19 cellular contexts compared by ENCODE assay signal in the genomic region with DNA sequence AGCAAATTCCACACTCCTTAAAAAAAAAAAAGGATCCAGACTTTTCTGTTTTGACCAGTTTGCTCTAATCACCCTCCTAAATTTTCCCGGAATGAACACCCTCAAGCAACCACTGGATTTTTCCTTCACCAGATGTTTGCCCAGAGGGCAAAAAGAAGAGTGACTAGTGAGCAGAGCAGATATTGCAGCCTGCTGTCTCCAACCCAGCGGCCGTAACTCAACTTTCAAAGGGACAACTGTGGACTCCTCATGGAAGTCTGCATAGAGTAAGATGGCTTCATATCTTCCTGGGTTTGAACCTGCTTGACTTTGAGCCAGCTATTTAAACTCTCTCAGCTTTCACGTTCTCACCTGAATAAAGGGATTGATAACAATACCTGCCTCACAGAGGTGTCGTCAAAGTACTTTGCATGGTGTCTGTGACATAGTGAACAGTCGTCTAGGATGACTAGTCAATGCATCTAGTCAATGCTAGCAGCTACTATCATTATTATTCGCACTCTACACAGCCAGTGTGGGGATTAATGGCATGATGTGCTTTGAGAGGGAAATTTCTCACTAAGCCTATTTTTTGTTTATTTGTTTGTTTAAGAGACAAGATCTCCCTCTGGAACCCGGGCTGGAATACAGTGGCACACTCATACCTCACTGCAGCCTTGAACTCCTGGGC.
DNase-seq lines count a peak whose midpoint lies in the region; ATAC-seq, FAIRE-seq and TF ChIP-seq lines count a peak whose summit lies in the region.
"Had no signal": no experiment of that assay in that cellular context is flagged by ENCODE, and none has a peak within 500 bp of the region (broad histone marks: within the 10 kb centered on the region; RNA-seq: fewer than 3 reads in every experiment).

No MANE protein-coding gene starts in this region.

- H3K4me3 Mint-ChIP-seq in mesothelial cell of epicardium = no peak overlapping the region
- no peak overlapping the region for H3K4me3 Mint-ChIP-seq in glutamatergic neuron (ENCODE audit: unreplicated experiment)
- H3K4me3 Mint-ChIP-seq: CD4-positive, CD25-positive, alpha-beta regulatory T cell had no signal

- DNase-seq in HepG2 (ENCODE audit: low spot score) = no peak
- no peak for DNase-seq in right lobe of liver
- no peak for DNase-seq in SK-N-MC (ENCODE audit: low read depth, low spot score)
- no peak for DNase-seq in mesothelial cell of epicardium (ENCODE audit: low spot score in 2 of 2, unreplicated experiment in 2 of 2)
- DNase-seq in glutamatergic neuron = no peak
- no peak for DNase-seq in upper lobe of right lung
- DNase-seq in adrenal gland = no peak
- DNase-seq: CD4-positive, CD25-positive, alpha-beta regulatory T cell; GF-D8; NCI-H1105 treated with DMSO at 0.1 percent for 48 hours; NCI-H187 treated with DMSO at 0.1 percent for 48 hours; NCI-H2171; NCI-H446 treated with DMSO at 0.1 percent for 48 hours; Peyer's patch; SHP77 had no signal

- no peak overlapping the region for H2AFZ ChIP-seq in HepG2 (ENCODE audit: low read length)

- no peaks in the 10 kb centered on the region for H3K79me2 ChIP-seq in HepG2 (ENCODE audit: insufficient read depth, low read length)

- H3K9me3 Mint-ChIP-seq in mesothelial cell of epicardium (no peaks in the 10 kb centered on the region), glutamatergic neuron (ENCODE audit: unreplicated experiment) (no peaks in the 10 kb centered on the region)
- H3K9me3 Mint-ChIP-seq: CD4-positive, CD25-positive, alpha-beta regulatory T cell had no signal

- POLR2A ChIA-PET in HepG2 (lab: Yijun Ruan, JAX) = no interaction called here

- no peak for TF ChIP-seq RAD21 in HepG2 (CRISPR knock-in tag; IDR thresholded peaks at IDR 0.05)

- H4K20me1 ChIP-seq in HepG2 (ENCODE audit: insufficient read depth, low read length) = no peaks in the 10 kb centered on the region

- peak overlapping the region; percentile 93 for H3K27ac Mint-ChIP-seq in mesothelial cell of epicardium
- H3K27ac Mint-ChIP-seq in glutamatergic neuron (ENCODE audit: unreplicated experiment) = no peak overlapping the region

- FAIRE-seq in HepG2 (lab: Jason Lieb, UNC) = no peak
- FAIRE-seq: GM19239 had no signal

- ATAC-seq in HepG2 (peak; percentile 37; the same call in 1 of the 3 replicates), right lobe of liver (no peak), HG03039 (IDR thresholded peaks at IDR 0.05; ENCODE audit: unreplicated experiment) (no peak), upper lobe of right lung (no peak)
- ATAC-seq: HCT116 had no signal

- in situ Hi-C loops in HepG2 (cut with HindIII; ENCODE audit: extremely low pct_ligation_motif_present, low pct_unique_long_range_greater_than_20kb) = no loop called here

- H3K36me3 ChIP-seq in HepG2 (replicated peaks in 1 of 2; ENCODE audit: control insufficient read depth in 1 of 2, insufficient read depth in 2 of 2, low read length in 2 of 2) (no peaks in the 10 kb centered on the region), right lobe of liver (no peaks in the 10 kb centered on the region), SK-N-MC (ENCODE audit: insufficient read depth, low read length) (no peaks in the 10 kb centered on the region), upper lobe of right lung (no peaks in the 10 kb centered on the region), adrenal gland (replicated peaks in 1 of 2) (no peaks in the 10 kb centered on the region)
- H3K36me3 ChIP-seq: Peyer's patch had no signal

- TF ChIP-seq EP300 in HepG2 (IDR thresholded peaks at IDR 0.05; ENCODE audit: low read depth in 2 of 2, low read length in 2 of 2) (no peak), HepG2 (CRISPR knock-in tag; IDR thresholded peaks at IDR 0.05; ENCODE audit: borderline replicate concordance) (no peak)

- H3K36me3 Mint-ChIP-seq in mesothelial cell of epicardium (no peaks in the 10 kb centered on the region), glutamatergic neuron (ENCODE audit: unreplicated experiment) (no peaks in the 10 kb centered on the region)
- H3K36me3 Mint-ChIP-seq: CD4-positive, CD25-positive, alpha-beta regulatory T cell had no signal

- TF ChIP-seq CTCF in HepG2 (CRISPR knock-in tag; IDR thresholded peaks at IDR 0.05) = no peak
- no peak for TF ChIP-seq CTCF in right lobe of liver (IDR thresholded peaks at IDR 0.05)
- TF ChIP-seq CTCF in mesothelial cell of epicardium (IDR thresholded peaks at IDR 0.05; ENCODE audit: unreplicated experiment) = no peak
- no peak for TF ChIP-seq CTCF in glutamatergic neuron (IDR thresholded peaks at IDR 0.05; ENCODE audit: partially characterized antibody, unreplicated experiment)
- TF ChIP-seq CTCF in upper lobe of right lung (IDR thresholded peaks at IDR 0.05) = no peak
- no peak for TF ChIP-seq CTCF in adrenal gland (IDR thresholded peaks at IDR 0.05)

- H3K4me2 ChIP-seq in HepG2 (ENCODE audit: low read depth, low read length) = no peak overlapping the region
- H3K4me2 ChIP-seq: KMS-11 had no signal

- H3K4me1 Mint-ChIP-seq in mesothelial cell of epicardium (peaks cover 56% of the 10 kb centered on the region), glutamatergic neuron (ENCODE audit: low read depth, unreplicated experiment) (peaks cover 5% of the 10 kb centered on the region)
- H3K4me1 Mint-ChIP-seq: CD4-positive, CD25-positive, alpha-beta regulatory T cell had no signal

- H3K27ac ChIP-seq in HepG2 (ENCODE audit: extremely low read length, insufficient read depth, low read length) (no peak overlapping the region), right lobe of liver (no peak overlapping the region), SK-N-MC (0 out of 2 replicates have a peak overlapping the region, but pooled peaks have one; percentile 21), upper lobe of right lung (no peak overlapping the region), adrenal gland (no peak overlapping the region)
- H3K27ac ChIP-seq: KMS-11 had no signal

- H3K9me3 ChIP-seq in HepG2 (ENCODE audit: low read length) = no peaks in the 10 kb centered on the region
- H3K9me3 ChIP-seq in right lobe of liver = no peaks in the 10 kb centered on the region
- no peaks in the 10 kb centered on the region for H3K9me3 ChIP-seq in SK-N-MC (ENCODE audit: low read depth, low read length)
- H3K9me3 ChIP-seq in upper lobe of right lung = no peaks in the 10 kb centered on the region
- H3K9me3 ChIP-seq in adrenal gland (replicated peaks in 1 of 3) = no peaks in the 10 kb centered on the region
- H3K9me3 ChIP-seq: Peyer's patch had no signal

- H3K27me3 Mint-ChIP-seq in mesothelial cell of epicardium (ENCODE audit: low read depth) = no peaks in the 10 kb centered on the region
- peaks cover 2% of the 10 kb centered on the region for H3K27me3 Mint-ChIP-seq in glutamatergic neuron (ENCODE audit: unreplicated experiment)

- CTCF ChIA-PET in HepG2 (lab: Yijun Ruan, JAX; ENCODE audit: low intra/inter-chr PET ratio, low total read pairs) = no interaction called here

- H3K4me3 ChIP-seq in HepG2 (replicated peaks in 1 of 3; ENCODE audit: insufficient read depth in 1 of 3, low read depth in 2 of 3, low read length in 3 of 3) (no peak overlapping the region), right lobe of liver (no peak overlapping the region), SK-N-MC (no peak overlapping the region), upper lobe of right lung (no peak overlapping the region), adrenal gland (no peak overlapping the region)
- H3K4me3 ChIP-seq: Peyer's patch had no signal

- H3K27me3 ChIP-seq in HepG2 (ENCODE audit: control insufficient read depth in 1 of 2, insufficient read depth in 2 of 2, low read length in 2 of 2) = no peaks in the 10 kb centered on the region; a peak in 1 of 5 replicates
- H3K27me3 ChIP-seq in right lobe of liver = no peaks in the 10 kb centered on the region
- H3K27me3 ChIP-seq in upper lobe of right lung = no peaks in the 10 kb centered on the region
- H3K27me3 ChIP-seq in adrenal gland = no peaks in the 10 kb centered on the region
- H3K27me3 ChIP-seq: Peyer's patch had no signal

- no peaks in the 10 kb centered on the region for H3K4me1 ChIP-seq in HepG2 (ENCODE audit: insufficient read depth, low read length)
- no peaks in the 10 kb centered on the region for H3K4me1 ChIP-seq in right lobe of liver
- no peaks in the 10 kb centered on the region for H3K4me1 ChIP-seq in upper lobe of right lung
- peaks cover 0 to 8% of the 10 kb centered on the region in 2 donors for H3K4me1 ChIP-seq in adrenal gland (replicated peaks in 1 of 2)

- no TSS peak for BruUV-seq in HepG2 (replicated peaks; lab: Mats Ljungman, UMichigan)

- H3K9ac ChIP-seq in HepG2 (ENCODE audit: insufficient read depth, low read depth, low read length) (no peak overlapping the region), SK-N-MC (ENCODE audit: insufficient read length) (no peak overlapping the region)
- H3K9ac ChIP-seq: KMS-11 had no signal

- WGBS in HepG2 (ENCODE audit: low lambda C conversion rate) = 43% methylated on average over 8 of the region's 8 CpGs
- WGBS in right lobe of liver (ENCODE audit: insufficient coverage, low coverage, low lambda C conversion rate, missing lambda C conversion rate) = 90% methylated on average over 8 of the region's 8 CpGs
- 85 to 91% (median 89%) methylated on average over 8 of the region's 8 CpGs for WGBS in adrenal gland, 4 donors

- intact Hi-C loops in HepG2 (cut with micrococcal nuclease; ENCODE audit: unreplicated experiment) (no loop called here), right lobe of liver (cut with DNase I) (no loop called here), upper lobe of right lung (cut with DNase I) (no loop called here), adrenal gland (cut with DNase I) (no loop called here)

- TF ChIP-seq POLR2A in HepG2 (IDR thresholded peaks at IDR 0.05; ENCODE audit: insufficient read depth in 1 of 2, low read depth in 2 of 2, low read length in 2 of 2) = no peak
- TF ChIP-seq POLR2A in right lobe of liver (IDR thresholded peaks at IDR 0.05) = no peak
- no peak for TF ChIP-seq POLR2A in adrenal gland (IDR thresholded peaks at IDR 0.05)

TF ChIP-seq in HepG2, 621 proteins besides CTCF, POLR2A, EP300 and RAD21:
- no peak for TF ChIP-seq TP53 (CRISPR knock-in tag; conservative IDR thresholded peaks at IDR 0.05)
- no peak for TF ChIP-seq MBNL3 (CRISPR knock-in tag; conservative IDR thresholded peaks at IDR 0.05)
- no peak for TF ChIP-seq SRSF1 (optimal IDR thresholded peaks at IDR 0.05; ENCODE audit: low read depth, low read length)
- TF ChIP-seq ZNF235 (CRISPR knock-in tag; IDR thresholded peaks at IDR 0.05; ENCODE audit: borderline replicate concordance) = no peak
- no peak for TF ChIP-seq ZNF354B (CRISPR knock-in tag; IDR thresholded peaks at IDR 0.05)
- TF ChIP-seq, protein P1, sequence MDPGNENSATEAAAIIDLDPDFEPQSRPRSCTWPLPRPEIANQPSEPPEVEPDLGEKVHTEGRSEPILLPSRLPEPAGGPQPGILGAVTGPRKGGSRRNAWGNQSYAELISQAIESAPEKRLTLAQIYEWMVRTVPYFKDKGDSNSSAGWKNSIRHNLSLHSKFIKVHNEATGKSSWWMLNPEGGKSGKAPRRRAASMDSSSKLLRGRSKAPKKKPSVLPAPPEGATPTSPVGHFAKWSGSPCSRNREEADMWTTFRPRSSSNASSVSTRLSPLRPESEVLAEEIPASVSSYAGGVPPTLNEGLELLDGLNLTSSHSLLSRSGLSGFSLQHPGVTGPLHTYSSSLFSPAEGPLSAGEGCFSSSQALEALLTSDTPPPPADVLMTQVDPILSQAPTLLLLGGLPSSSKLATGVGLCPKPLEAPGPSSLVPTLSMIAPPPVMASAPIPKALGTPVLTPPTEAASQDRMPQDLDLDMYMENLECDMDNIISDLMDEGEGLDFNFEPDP (CRISPR knock-in tag; conservative IDR thresholded peaks at IDR 0.05) = no peak
TF ChIP-seq in HepG2: peak in this region for 0.
